1 cellular context compared by ENCODE assay signal in genomic region chr5:178113141-178113787, GRCh38.
TF ChIP-seq lines count a peak whose summit lies in the region.

TSS of gene N4BP3 (plus strand) at chr5:178113532. CDS start at chr5:178119584, 6,052 bp downstream.

TF ChIP-seq in H1, 55 proteins besides CTCF, POLR2A, EP300 and RAD21:
- TF ChIP-seq YY1 (IDR thresholded peaks at IDR 0.05; ENCODE audit: low read depth, low read length) (peak; percentile 49; the same call in 1 of the 2 replicates), SP4 (IDR thresholded peaks at IDR 0.05; ENCODE audit: low read length) (no peak), EGR1 (IDR thresholded peaks at IDR 0.05; ENCODE audit: borderline replicate concordance, low read depth, low read length) (peak; percentile 71), BACH1 (IDR thresholded peaks at IDR 0.05; ENCODE audit: low read length) (peak; percentile 58; the same call in 1 of the 2 replicates), ZNF274 (IDR thresholded peaks at IDR 0.05; ENCODE audit: borderline replicate concordance, extremely low read depth, low read length) (no peak), SIRT6 (IDR thresholded peaks at IDR 0.05; ENCODE audit: low read length) (no peak), TAF1 (IDR thresholded peaks at IDR 0.05; ENCODE audit: low read depth, low read length) (peak; percentile 70), RBBP5 (IDR thresholded peaks at IDR 0.05; ENCODE audit: borderline replicate concordance, low read depth, low read length) (no peak), KDM4A (IDR thresholded peaks at IDR 0.05; ENCODE audit: low read depth, low read length, severe bottlenecking) (no peak), FOSL1 (IDR thresholded peaks at IDR 0.05; ENCODE audit: insufficient read depth, low read depth, low read length) (no peak), PHF8 (conservative IDR thresholded peaks at IDR 0.05; ENCODE audit: low read depth, low read length) (no peak), JUN (IDR thresholded peaks at IDR 0.05; ENCODE audit: low read depth, low read length) (peak; percentile 42; the same call in 1 of the 2 replicates), SIN3A (conservative IDR thresholded peaks at IDR 0.05 in 1 of 2, IDR thresholded peaks at IDR 0.05 in 1 of 2; ENCODE audit: low read depth in 1 of 2, low read length in 2 of 2) (peak; percentile 57 to 75; a peak in 3 of 4 replicates), RNF2 (IDR thresholded peaks at IDR 0.05; ENCODE audit: borderline replicate concordance, low read depth, low read length, missing control alignments, poor library complexity, severe bottlenecking) (no peak), SRF (IDR thresholded peaks at IDR 0.05; ENCODE audit: low read depth, low read length) (no peak), GTF2F1 (IDR thresholded peaks at IDR 0.05; ENCODE audit: borderline replicate concordance, low read depth, low read length) (no peak), SP1 (IDR thresholded peaks at IDR 0.05; ENCODE audit: low read depth, low read length) (peak; percentile 94), BRCA1 (IDR thresholded peaks at IDR 0.05; ENCODE audit: low read depth, low read length) (no peak), TAF7 (optimal IDR thresholded peaks at IDR 0.05; ENCODE audit: borderline replicate concordance, low read depth, low read length) (peak; percentile 79), TBP (IDR thresholded peaks at IDR 0.05; ENCODE audit: low read depth, low read length) (peak; percentile 39; the same call in 1 of the 2 replicates), MAFK (IDR thresholded peaks at IDR 0.05; ENCODE audit: low read depth, low read length) (no peak)
- TF ChIP-seq, protein P1, sequence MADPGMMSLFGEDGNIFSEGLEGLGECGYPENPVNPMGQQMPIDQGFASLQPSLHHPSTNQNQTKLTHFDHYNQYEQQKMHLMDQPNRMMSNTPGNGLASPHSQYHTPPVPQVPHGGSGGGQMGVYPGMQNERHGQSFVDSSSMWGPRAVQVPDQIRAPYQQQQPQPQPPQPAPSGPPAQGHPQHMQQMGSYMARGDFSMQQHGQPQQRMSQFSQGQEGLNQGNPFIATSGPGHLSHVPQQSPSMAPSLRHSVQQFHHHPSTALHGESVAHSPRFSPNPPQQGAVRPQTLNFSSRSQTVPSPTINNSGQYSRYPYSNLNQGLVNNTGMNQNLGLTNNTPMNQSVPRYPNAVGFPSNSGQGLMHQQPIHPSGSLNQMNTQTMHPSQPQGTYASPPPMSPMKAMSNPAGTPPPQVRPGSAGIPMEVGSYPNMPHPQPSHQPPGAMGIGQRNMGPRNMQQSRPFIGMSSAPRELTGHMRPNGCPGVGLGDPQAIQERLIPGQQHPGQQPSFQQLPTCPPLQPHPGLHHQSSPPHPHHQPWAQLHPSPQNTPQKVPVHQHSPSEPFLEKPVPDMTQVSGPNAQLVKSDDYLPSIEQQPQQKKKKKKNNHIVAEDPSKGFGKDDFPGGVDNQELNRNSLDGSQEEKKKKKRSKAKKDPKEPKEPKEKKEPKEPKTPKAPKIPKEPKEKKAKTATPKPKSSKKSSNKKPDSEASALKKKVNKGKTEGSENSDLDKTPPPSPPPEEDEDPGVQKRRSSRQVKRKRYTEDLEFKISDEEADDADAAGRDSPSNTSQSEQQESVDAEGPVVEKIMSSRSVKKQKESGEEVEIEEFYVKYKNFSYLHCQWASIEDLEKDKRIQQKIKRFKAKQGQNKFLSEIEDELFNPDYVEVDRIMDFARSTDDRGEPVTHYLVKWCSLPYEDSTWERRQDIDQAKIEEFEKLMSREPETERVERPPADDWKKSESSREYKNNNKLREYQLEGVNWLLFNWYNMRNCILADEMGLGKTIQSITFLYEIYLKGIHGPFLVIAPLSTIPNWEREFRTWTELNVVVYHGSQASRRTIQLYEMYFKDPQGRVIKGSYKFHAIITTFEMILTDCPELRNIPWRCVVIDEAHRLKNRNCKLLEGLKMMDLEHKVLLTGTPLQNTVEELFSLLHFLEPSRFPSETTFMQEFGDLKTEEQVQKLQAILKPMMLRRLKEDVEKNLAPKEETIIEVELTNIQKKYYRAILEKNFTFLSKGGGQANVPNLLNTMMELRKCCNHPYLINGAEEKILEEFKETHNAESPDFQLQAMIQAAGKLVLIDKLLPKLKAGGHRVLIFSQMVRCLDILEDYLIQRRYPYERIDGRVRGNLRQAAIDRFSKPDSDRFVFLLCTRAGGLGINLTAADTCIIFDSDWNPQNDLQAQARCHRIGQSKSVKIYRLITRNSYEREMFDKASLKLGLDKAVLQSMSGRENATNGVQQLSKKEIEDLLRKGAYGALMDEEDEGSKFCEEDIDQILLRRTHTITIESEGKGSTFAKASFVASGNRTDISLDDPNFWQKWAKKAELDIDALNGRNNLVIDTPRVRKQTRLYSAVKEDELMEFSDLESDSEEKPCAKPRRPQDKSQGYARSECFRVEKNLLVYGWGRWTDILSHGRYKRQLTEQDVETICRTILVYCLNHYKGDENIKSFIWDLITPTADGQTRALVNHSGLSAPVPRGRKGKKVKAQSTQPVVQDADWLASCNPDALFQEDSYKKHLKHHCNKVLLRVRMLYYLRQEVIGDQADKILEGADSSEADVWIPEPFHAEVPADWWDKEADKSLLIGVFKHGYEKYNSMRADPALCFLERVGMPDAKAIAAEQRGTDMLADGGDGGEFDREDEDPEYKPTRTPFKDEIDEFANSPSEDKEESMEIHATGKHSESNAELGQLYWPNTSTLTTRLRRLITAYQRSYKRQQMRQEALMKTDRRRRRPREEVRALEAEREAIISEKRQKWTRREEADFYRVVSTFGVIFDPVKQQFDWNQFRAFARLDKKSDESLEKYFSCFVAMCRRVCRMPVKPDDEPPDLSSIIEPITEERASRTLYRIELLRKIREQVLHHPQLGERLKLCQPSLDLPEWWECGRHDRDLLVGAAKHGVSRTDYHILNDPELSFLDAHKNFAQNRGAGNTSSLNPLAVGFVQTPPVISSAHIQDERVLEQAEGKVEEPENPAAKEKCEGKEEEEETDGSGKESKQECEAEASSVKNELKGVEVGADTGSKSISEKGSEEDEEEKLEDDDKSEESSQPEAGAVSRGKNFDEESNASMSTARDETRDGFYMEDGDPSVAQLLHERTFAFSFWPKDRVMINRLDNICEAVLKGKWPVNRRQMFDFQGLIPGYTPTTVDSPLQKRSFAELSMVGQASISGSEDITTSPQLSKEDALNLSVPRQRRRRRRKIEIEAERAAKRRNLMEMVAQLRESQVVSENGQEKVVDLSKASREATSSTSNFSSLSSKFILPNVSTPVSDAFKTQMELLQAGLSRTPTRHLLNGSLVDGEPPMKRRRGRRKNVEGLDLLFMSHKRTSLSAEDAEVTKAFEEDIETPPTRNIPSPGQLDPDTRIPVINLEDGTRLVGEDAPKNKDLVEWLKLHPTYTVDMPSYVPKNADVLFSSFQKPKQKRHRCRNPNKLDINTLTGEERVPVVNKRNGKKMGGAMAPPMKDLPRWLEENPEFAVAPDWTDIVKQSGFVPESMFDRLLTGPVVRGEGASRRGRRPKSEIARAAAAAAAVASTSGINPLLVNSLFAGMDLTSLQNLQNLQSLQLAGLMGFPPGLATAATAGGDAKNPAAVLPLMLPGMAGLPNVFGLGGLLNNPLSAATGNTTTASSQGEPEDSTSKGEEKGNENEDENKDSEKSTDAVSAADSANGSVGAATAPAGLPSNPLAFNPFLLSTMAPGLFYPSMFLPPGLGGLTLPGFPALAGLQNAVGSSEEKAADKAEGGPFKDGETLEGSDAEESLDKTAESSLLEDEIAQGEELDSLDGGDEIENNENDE (IDR thresholded peaks at IDR 0.05; ENCODE audit: insufficient replicate concordance, low read length) = no peak
- TF ChIP-seq, protein P2, sequence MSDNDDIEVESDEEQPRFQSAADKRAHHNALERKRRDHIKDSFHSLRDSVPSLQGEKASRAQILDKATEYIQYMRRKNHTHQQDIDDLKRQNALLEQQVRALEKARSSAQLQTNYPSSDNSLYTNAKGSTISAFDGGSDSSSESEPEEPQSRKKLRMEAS (IDR thresholded peaks at IDR 0.05) = peak; percentile 21; the same call in 1 of the 2 replicates
